ENCODE assay signal across 16 cellular contexts in genomic region chr18:58113337-58113736, GRCh38.
DNase-seq lines count a peak whose midpoint lies in the region; ATAC-seq, FAIRE-seq and TF ChIP-seq lines count a peak whose summit lies in the region.
"Had no signal": no experiment of that assay in that cellular context is flagged by ENCODE, and none has a peak within 500 bp of the region (broad histone marks: within the 10 kb centered on the region; RNA-seq: fewer than 3 reads in every experiment).

No MANE protein-coding gene starts in this region.

- H4K20me1 ChIP-seq in GM12878 (ENCODE audit: control insufficient read depth, insufficient read depth) = no peaks in the 10 kb centered on the region

- no peaks in the 10 kb centered on the region for H3K79me2 ChIP-seq in GM12878 (ENCODE audit: control insufficient read depth, insufficient read depth, low read length)

- peak overlapping the region; percentile 77 for H2AFZ ChIP-seq in GM12878 (ENCODE audit: control insufficient read depth, low read depth, low read length)
- H2AFZ ChIP-seq: GM23248 had no signal

- H3K9me3 ChIP-seq in GM12878 (replicated peaks; ENCODE audit: control insufficient read depth, insufficient read depth, low read length) = no peaks in the 10 kb centered on the region; the same call in 2 of the 3 replicates
- H3K9me3 ChIP-seq: SJSA1 had no signal

- no TSS peak for BruUV-seq in GM12878 (replicated peaks; lab: Mats Ljungman, UMichigan)

- peaks cover 12% of the 10 kb centered on the region for H3K4me1 ChIP-seq in GM12878 (ENCODE audit: control insufficient read depth, insufficient read depth, low read length)

- no peak for TF ChIP-seq EP300 in GM12878 (IDR thresholded peaks at IDR 0.05; ENCODE audit: borderline replicate concordance in 1 of 2, control insufficient read depth in 1 of 2, low read depth in 2 of 2, low read length in 2 of 2)

- SMC1A ChIA-PET in GM12878 (lab: Charles Lee; ENCODE audit: uncharacterized antibody, unreplicated experiment) = interaction anchor here (0.9 to 7.0 kb wide), 12 partner anchors 8 to 113 kb away, joined by 3 to 78 read pairs (median 6); partner anchors contain the start of gene NEDD4L

- H3K9ac ChIP-seq in GM12878 (ENCODE audit: control insufficient read depth, insufficient read depth, low read length) = peak overlapping the region; percentile 0; the same call in 1 of the 2 replicates
- H3K9ac ChIP-seq: GM23248 had no signal

- DNase-seq in GM18507 (ENCODE audit: extremely low spot score, insufficient read length, low read depth) = no peak
- no peak for DNase-seq in GM12878 (ENCODE audit: low read depth, low spot score)
- DNase-seq in caudate nucleus (lab: John Stamatoyannopoulos, UW) = no peak
- DNase-seq: activated CD8-positive, alpha-beta T cell treated with anti-CD3 and anti-CD28 coated beads, Interleukin-2, amount 10 ng/mL, durations not matched to agents 7 days and 5 days; activated effector memory CD4-positive, alpha-beta T cell treated with Interleukin-2 at 50 U/mL for 16 hours; GM23248; IMR-90; NCI-H1105; NCI-H226 had no signal

- in situ Hi-C loops in GM12878 (cut with MboI) = no loop called here

- CTCF ChIA-PET in GM12878 (lab: Yijun Ruan, JAX) = interaction anchor here (0.7 to 2.5 kb wide), 11 partner anchors 9 to 231 kb away, joined by 3 to 14 read pairs (median 5); partner anchors contain the start of gene NEDD4L

- POLR2A ChIA-PET in GM12878 (lab: Charles Lee) = interaction anchor here (0.8 to 4.3 kb wide), 4 partner anchors 9 to 25 kb away, joined by 3 to 19 read pairs (median 6); no protein-coding TSS in a partner anchor

- no peak for TF ChIP-seq POLR2A in GM12878 (IDR thresholded peaks at IDR 0.05; ENCODE audit: low read depth, low read length)

- H3K27me3 ChIP-seq in GM12878 (replicated peaks in 1 of 2; ENCODE audit: control insufficient read depth in 2 of 2, insufficient read depth in 2 of 2, low read length in 1 of 2) = no peaks in the 10 kb centered on the region
- H3K27me3 ChIP-seq: SJSA1 had no signal

- no peak overlapping the region for H3K4me3 ChIP-seq in GM12878
- H3K4me3 ChIP-seq: GM23248, SJSA1 had no signal

- FAIRE-seq in GM18507 (lab: Jason Lieb, UNC) (peak; percentile 85), GM12878 (lab: Jason Lieb, UNC) (no peak)
- FAIRE-seq: urothelium cell line had no signal

- peak; percentile 62 for ATAC-seq in GM19452 (IDR thresholded peaks at IDR 0.05; ENCODE audit: unreplicated experiment)
- ATAC-seq in HG02870 (IDR thresholded peaks at IDR 0.05; ENCODE audit: unreplicated experiment) = peak; percentile 84
- ATAC-seq in GM12878 = peak; percentile 85
- no peak for ATAC-seq in GM19455 (IDR thresholded peaks at IDR 0.05; ENCODE audit: unreplicated experiment)
- no peak for ATAC-seq in HG03045 (IDR thresholded peaks at IDR 0.05; ENCODE audit: unreplicated experiment)
- ATAC-seq: activated CD8-positive, alpha-beta T cell treated with anti-CD3 and anti-CD28 coated beads, Interleukin-2, amount 10 ng/mL, durations not matched to agents 7 days and 5 days had no signal

- peak overlapping the region; percentile 51 for H3K4me2 ChIP-seq in GM12878 (ENCODE audit: control insufficient read depth, insufficient read depth)

- RAD21 ChIA-PET in GM12878 (lab: Charles Lee; ENCODE audit: unreplicated experiment) = interaction anchor here (0.6 to 4.4 kb wide), 9 partner anchors 9 to 96 kb away, joined by 3 to 53 read pairs (median 5); partner anchors contain the start of gene NEDD4L

- intact Hi-C loops in GM12878 (cut with micrococcal nuclease; ENCODE audit: unreplicated experiment) = loop anchor here (10.0 kb wide), 1 partner anchor 479 kb away; no protein-coding TSS in a partner anchor

- peak overlapping the region; percentile 74 for H3K27ac ChIP-seq in GM12878 (ENCODE audit: control insufficient read depth, insufficient read depth)
- no peak overlapping the region for H3K27ac ChIP-seq in caudate nucleus (ENCODE audit: low read depth, low read length)
- H3K27ac ChIP-seq: C4-2B, GM23248, SJSA1 had no signal

- WGBS in GM12878 (ENCODE audit: insufficient coverage, insufficient replicate concordance, low lambda C conversion rate, missing lambda C conversion rate) = 42% methylated on average over 3 of the region's 3 CpGs

- no peaks in the 10 kb centered on the region for H3K36me3 ChIP-seq in GM12878 (ENCODE audit: control insufficient read depth in 2 of 2, insufficient read depth in 2 of 2, low read length in 1 of 2)
- H3K36me3 ChIP-seq: SJSA1 had no signal

- TF ChIP-seq RAD21 in GM12878 (IDR thresholded peaks at IDR 0.05; ENCODE audit: insufficient read depth, low read depth, low read length) = no peak

- no peak for TF ChIP-seq CTCF in GM12878 (IDR thresholded peaks at IDR 0.05 in 2 of 3, conservative IDR thresholded peaks at IDR 0.05 in 1 of 3; ENCODE audit: control insufficient read depth in 2 of 3, extremely low read depth in 1 of 3, insufficient read depth in 1 of 3, low read depth in 3 of 3, low read length in 3 of 3)

TF ChIP-seq in GM12878, 131 proteins besides CTCF, POLR2A, EP300 and RAD21:
- TF ChIP-seq EGR1 (IDR thresholded peaks at IDR 0.05; ENCODE audit: borderline replicate concordance in 1 of 2, low read depth in 2 of 2, low read length in 2 of 2) = no peak
- peak; percentile 40; the same call in 1 of the 2 replicates for TF ChIP-seq IKZF1 (conservative IDR thresholded peaks at IDR 0.05)
- peak; percentile 65; the same call in 1 of the 2 replicates for TF ChIP-seq RELB (IDR thresholded peaks at IDR 0.05; ENCODE audit: low read depth)
- no peak for TF ChIP-seq RBBP5 (conservative IDR thresholded peaks at IDR 0.05)
- TF ChIP-seq STAT3 (IDR thresholded peaks at IDR 0.05; ENCODE audit: low read depth, low read length) = no peak
- TF ChIP-seq BACH1 (IDR thresholded peaks at IDR 0.05; ENCODE audit: borderline replicate concordance) = no peak
- no peak for TF ChIP-seq GATAD2B (conservative IDR thresholded peaks at IDR 0.05; ENCODE audit: low read depth)
- 0 out of 2 replicates have a peak, but pooled peaks have one; percentile 34 for TF ChIP-seq HDGF (IDR thresholded peaks at IDR 0.05)
- TF ChIP-seq MTA2 (IDR thresholded peaks at IDR 0.05; ENCODE audit: low read depth) = no peak
- no peak for TF ChIP-seq PAX8 (IDR thresholded peaks at IDR 0.05)
- no peak for TF ChIP-seq FOXM1 (IDR thresholded peaks at IDR 0.05; ENCODE audit: low read depth, low read length)
- no peak for TF ChIP-seq NFIC (IDR thresholded peaks at IDR 0.05; ENCODE audit: low read depth, low read length)
- TF ChIP-seq KAT2A (conservative IDR thresholded peaks at IDR 0.05; ENCODE audit: control insufficient read depth, low read depth, low read length) = no peak
- no peak for TF ChIP-seq SREBF1 (IDR thresholded peaks at IDR 0.05; ENCODE audit: low read length)
- no peak for TF ChIP-seq SMAD1 (IDR thresholded peaks at IDR 0.05; ENCODE audit: low read depth, partially characterized antibody)

Comparison
In these comparisons a context has a peak if more than half of its experiments do, and no peak if none do; other contexts are left out.
1. ATAC-seq: peak in GM19452 (single experiment), HG02870 (single experiment) and GM12878 (single experiment); none in GM19455 (single experiment) and HG03045 (single experiment).